Comparison of ENCODE assay signal across 8 cellular contexts in genomic region chr13:29596064-29596418, GRCh38. TPM values are rescaled to one million over a fixed set of nuclear protein-coding genes. Genes with fewer than 3 reads are reported as not detected.
A peak's percentile ranks its signal among the peaks of the same experiment; 100 is the strongest.
DNase-seq lines count a peak whose midpoint lies in the region; ATAC-seq, FAIRE-seq and TF ChIP-seq lines count a peak whose summit lies in the region.

No MANE protein-coding gene starts in this region.

- H3K9me3 ChIP-seq in HUES6 (ENCODE audit: control insufficient read depth, insufficient read depth, low read depth, low read length) (no peaks in the 10 kb centered on the region), mucosa of descending colon (no peaks in the 10 kb centered on the region)

- no peak overlapping the region for H3K9ac ChIP-seq in HUES6 (ENCODE audit: low read length)

- FAIRE-seq in bronchial epithelial cell (lab: Jason Lieb, UNC): no peak

- peaks cover 14% of the 10 kb centered on the region for H3K27me3 ChIP-seq in HUES6 (ENCODE audit: control insufficient read depth, insufficient read depth, low read length)
- H3K27me3 ChIP-seq in bronchial epithelial cell (ENCODE audit: control insufficient read depth, insufficient read depth, low read length): no peaks in the 10 kb centered on the region

- TF ChIP-seq CTCF in 22Rv1 (IDR thresholded peaks at IDR 0.05): peak; percentile 1; the same call in 1 of the 2 replicates
- TF ChIP-seq CTCF in bronchial epithelial cell (IDR thresholded peaks at IDR 0.05; ENCODE audit: insufficient read depth, low read length, severe bottlenecking): no peak
- TF ChIP-seq CTCF in mucosa of descending colon (IDR thresholded peaks at IDR 0.05): no peak

- no peak for DNase-seq in bronchial epithelial cell (ENCODE audit: low read depth)
- no peak for DNase-seq in mucosa of descending colon
- no peak for DNase-seq in DMS114 treated with DMSO at 0.1 percent for 48 hours (lab: John Stamatoyannopoulos, UW; ENCODE audit: unreplicated experiment)
- no peak for DNase-seq in LoVo (ENCODE audit: low spot score)
- DNase-seq in NCI-H345 treated with DMSO at 0.1 percent for 48 hours (lab: John Stamatoyannopoulos, UW; ENCODE audit: unreplicated experiment): no peak

- H3K27ac ChIP-seq in 22Rv1 (no peak overlapping the region), HUES6 (ENCODE audit: low read depth, low read length) (no peak overlapping the region)

- ATAC-seq in mucosa of descending colon (no peak), GM18511 (IDR thresholded peaks at IDR 0.05; ENCODE audit: unreplicated experiment) (no peak)

- intact Hi-C loops in mucosa of descending colon (cut with DNase I, micrococcal nuclease): loop anchor here in 1 of 2 donors (10.0 kb wide), 1 partner anchor 161 kb away; no protein-coding TSS in a partner anchor

- H3K4me1 ChIP-seq in HUES6 (ENCODE audit: control insufficient read depth, insufficient read depth, low read length) (peaks cover 27% of the 10 kb centered on the region), mucosa of descending colon (ENCODE audit: low read depth) (no peaks in the 10 kb centered on the region)

- H3K4me3 ChIP-seq in HUES6 (ENCODE audit: low read depth, low read length) (peak overlapping the region; percentile 64), bronchial epithelial cell (ENCODE audit: low read depth, low read length) (peak overlapping the region; percentile 89), mucosa of descending colon (peak overlapping the region; percentile 63)

- H3K36me3 ChIP-seq in HUES6 (ENCODE audit: control insufficient read depth, insufficient read depth, low read length) (0 out of 2 replicates have a peak, but pooled peaks cover 3% of the 10 kb centered on the region), bronchial epithelial cell (ENCODE audit: control insufficient read depth, insufficient read depth, low read length) (peaks cover 7% of the 10 kb centered on the region), mucosa of descending colon (ENCODE audit: low read depth) (no peaks in the 10 kb centered on the region)

RNA-seq across cellular contexts. Expression of gene SLC7A1, which starts 0.6 kb away (rescaled TPM):
- total RNA-seq in bronchial epithelial cell: 39.9 and 42.4 TPM in 2 replicates
- 10 to 100 TPM; 23.8 to 36.0 (median 28.0) TPM for total RNA-seq in mucosa of descending colon
